ENCODE assay signal across 15 cellular contexts in genomic region chr7:64170974-64171373, GRCh38. TPM values are rescaled to one million over a fixed set of nuclear protein-coding genes. Genes with fewer than 3 reads are reported as not detected.
"Had no signal": no experiment of that assay in that cellular context is flagged by ENCODE, and none has a peak within 500 bp of the region (broad histone marks: within the 10 kb centered on the region; RNA-seq: fewer than 3 reads in every experiment).

No MANE protein-coding gene starts in this region.

RNA-seq across cellular contexts. Expression of gene ZNF735, which starts 36.0 kb away (rescaled TPM):
- total RNA-seq: stomach, subcutaneous adipose tissue, suprapubic skin, temporal lobe, thoracic aorta, thyroid gland, tibial nerve, transverse colon, upper lobe of left lung, upper lobe of right lung, ureter, urinary bladder, uterus, vagina had no signal
- polyA plus RNA-seq: stomach, thymus, urinary bladder had no signal

RNA-seq across cellular contexts. Expression of gene ZNF679, which starts 57.3 kb away (rescaled TPM):
- total RNA-seq: stomach, subcutaneous adipose tissue, suprapubic skin, temporal lobe, thoracic aorta, thyroid gland, tibial nerve, transverse colon, upper lobe of left lung, upper lobe of right lung, ureter, urinary bladder, uterus, vagina had no signal
- polyA plus RNA-seq: stomach, thymus, urinary bladder had no signal
